ENCODE assay signal across 1 cellular context in genomic region chr20:33811763-33812672, GRCh38.
TF ChIP-seq lines count a peak whose summit lies in the region.

No MANE protein-coding gene starts in this region.

TF ChIP-seq in K562, 482 proteins besides CTCF, POLR2A, EP300 and RAD21 (continued from another document and continues in another):
- TF ChIP-seq ZNF239 (CRISPR knock-in tag; IDR thresholded peaks at IDR 0.05) (no peak), ZNF668 (CRISPR knock-in tag; IDR thresholded peaks at IDR 0.05) (no peak), ZNF609 (CRISPR knock-in tag; IDR thresholded peaks at IDR 0.05; ENCODE audit: borderline replicate concordance) (no peak), NR3C1 (CRISPR knock-in tag; IDR thresholded peaks at IDR 0.05) (no peak), MXD1 (CRISPR knock-in tag; IDR thresholded peaks at IDR 0.05; ENCODE audit: borderline replicate concordance, poor library complexity, severe bottlenecking) (no peak), BACH1 (tag; IDR thresholded peaks at IDR 0.05) (no peak), NELFE (IDR thresholded peaks at IDR 0.05; ENCODE audit: insufficient read depth, insufficient read length) (no peak), PURB (CRISPR knock-in tag; IDR thresholded peaks at IDR 0.05; ENCODE audit: low read depth) (no peak), ZNF740 (CRISPR knock-in tag; IDR thresholded peaks at IDR 0.05) (no peak), ZNF740 (tag; IDR thresholded peaks at IDR 0.05) (no peak), SOX6 (IDR thresholded peaks at IDR 0.05) (no peak), ETS2 (tag; IDR thresholded peaks at IDR 0.05; ENCODE audit: borderline replicate concordance, poor library complexity, severe bottlenecking) (no peak), ZNF655 (CRISPR knock-in tag; IDR thresholded peaks at IDR 0.05) (no peak), MEIS2 (IDR thresholded peaks at IDR 0.05; ENCODE audit: partially characterized antibody) (no peak), VEZF1 (CRISPR knock-in tag; IDR thresholded peaks at IDR 0.05) (no peak), E2F3 (CRISPR knock-in tag; IDR thresholded peaks at IDR 0.05) (no peak), CUX1 (CRISPR knock-in tag; IDR thresholded peaks at IDR 0.05) (no peak), ZNF282 (CRISPR knock-in tag; IDR thresholded peaks at IDR 0.05) (no peak), ZNF23 (CRISPR knock-in tag; IDR thresholded peaks at IDR 0.05) (no peak), ZNF778 (CRISPR knock-in tag; IDR thresholded peaks at IDR 0.05) (no peak), SMARCA5 (IDR thresholded peaks at IDR 0.05) (peak; percentile 41; the same call in 1 of the 2 replicates), RBM39 (optimal IDR thresholded peaks at IDR 0.05; ENCODE audit: low read depth, low read length) (peak; percentile 52), ZNF318 (IDR thresholded peaks at IDR 0.05; ENCODE audit: borderline replicate concordance in 1 of 2, low read depth in 1 of 2) (no peak), PCBP2 (IDR thresholded peaks at IDR 0.05; ENCODE audit: low read depth, low read length, poor library complexity, severe bottlenecking) (no peak), ZBED1 (IDR thresholded peaks at IDR 0.05) (no peak), CEBPZ (IDR thresholded peaks at IDR 0.05; ENCODE audit: borderline replicate concordance, low read depth, low read length) (no peak), FOXJ2 (tag; IDR thresholded peaks at IDR 0.05) (no peak), JUN (IDR thresholded peaks at IDR 0.05; ENCODE audit: borderline replicate concordance, low read depth, low read length) (peak; percentile 75), JUN (CRISPR knock-in tag; IDR thresholded peaks at IDR 0.05; ENCODE audit: borderline replicate concordance) (no peak)
